Comparison of ENCODE assay signal across 1 cellular context in genomic region chrX:57132046-57132445, GRCh38.
TF ChIP-seq lines count a peak whose summit lies in the region.

No MANE protein-coding gene starts in this region.

TF ChIP-seq in K562, 482 proteins besides CTCF, POLR2A, EP300 and RAD21:
- TF ChIP-seq NFIC (IDR thresholded peaks at IDR 0.05) = peak; percentile 92
- no peak for TF ChIP-seq ZNF778 (CRISPR knock-in tag; IDR thresholded peaks at IDR 0.05)
- TF ChIP-seq DEAF1 (CRISPR knock-in tag; IDR thresholded peaks at IDR 0.05) = no peak
- no peak for TF ChIP-seq CBFB (CRISPR knock-in tag; IDR thresholded peaks at IDR 0.05)
- TF ChIP-seq XRCC4 (IDR thresholded peaks at IDR 0.05; ENCODE audit: extremely low read depth, insufficient read depth, insufficient read length) = no peak
- no peak for TF ChIP-seq MLX (CRISPR knock-in tag; conservative IDR thresholded peaks at IDR 0.05)
- peak; percentile 80 for TF ChIP-seq NFIX (CRISPR knock-in tag; IDR thresholded peaks at IDR 0.05; ENCODE audit: low read depth)
TF ChIP-seq in K562: peak in this region for 2.
